14 cellular contexts compared by ENCODE assay signal in genomic region chr1:117696567-117696966, GRCh38.
DNase-seq lines count a peak whose midpoint lies in the region; ATAC-seq and TF ChIP-seq lines count a peak whose summit lies in the region.
"Had no signal": no experiment of that assay in that cellular context is flagged by ENCODE, and none has a peak within 500 bp of the region (broad histone marks: within the 10 kb centered on the region; RNA-seq: fewer than 3 reads in every experiment).

No MANE protein-coding gene starts in this region.

- H3K4me3 ChIP-seq in fibroblast of the aortic adventitia (ENCODE audit: low read depth, low read length), result no peak overlapping the region
- H3K4me3 ChIP-seq: cardiac muscle cell had no signal

- intact Hi-C loops in sciatic nerve (cut with DNase I), result no loop called here

- no peak for TF ChIP-seq CTCF in fibroblast of the aortic adventitia (IDR thresholded peaks at IDR 0.05; ENCODE audit: insufficient read depth, low read length)
- no peak for TF ChIP-seq CTCF in GM10248 (IDR thresholded peaks at IDR 0.05; ENCODE audit: control extremely low read depth, extremely low read depth, low read depth, missing control alignments)
- no peak for TF ChIP-seq CTCF in GM13977 (IDR thresholded peaks at IDR 0.05; ENCODE audit: extremely low read depth, insufficient read depth, missing control alignments)

- peak; percentile 24 for ATAC-seq in sciatic nerve
- no peak for ATAC-seq in activated CD4-positive, CD25-positive, alpha-beta regulatory T cell treated with anti-CD3 and anti-CD28 coated beads, Interleukin-2, amount 50 U/mL, for 24 hours
- ATAC-seq: activated T-helper 17 cell treated with anti-CD3 and anti-CD28 coated beads, Interleukin-2, amount 50 U/mL, for 72 hours had no signal

- CTCF ChIA-PET in GM10248 (lab: Yijun Ruan, JAX), result interaction anchor here (0.9 to 3.4 kb wide), 13 partner anchors 9 to 184 kb away, joined by 3 to 16 read pairs (median 4); no protein-coding TSS in a partner anchor

- POLR2A ChIA-PET in GM10248 (lab: Yijun Ruan, JAX), result no interaction called here

- DNase-seq in AG08395 (ENCODE audit: low spot score) (peak; percentile 35), amniotic epithelial cell (ENCODE audit: low read depth) (peak; percentile 61), fibroblast of the aortic adventitia (ENCODE audit: low read depth) (peak; percentile 95), sciatic nerve (ENCODE audit: low spot score) (no peak), GM10248 (ENCODE audit: extremely low spot score) (no peak), GM13977 (ENCODE audit: low spot score) (no peak)
- DNase-seq in activated effector memory CD4-positive, alpha-beta T cell treated with Interleukin-2 at 50 U/mL for 16 hours, result no peak
- DNase-seq: activated CD4-positive, alpha-beta T cell treated with anti-CD3 and anti-CD28 coated beads, Interleukin-2, amount 50 U/mL, for 4 hours; NCI-H1417 treated with DMSO at 0.1 percent for 48 hours; NCI-H524 treated with DMSO at 0.1 percent for 48 hours; stimulated activated CD4-positive, alpha-beta T cell treated with anti-CD3 and anti-CD28 coated beads, Interleukin-15, amount 100 ng/mL, for 24 hours had no signal

- in situ Hi-C loops in GM13977 (cut with MboI; ENCODE audit: low pct_unique_long_range_greater_than_20kb, low sequenced_read_pairs, unreplicated experiment), result no loop called here

Comparison
In these comparisons a context has a peak if more than half of its experiments do, and no peak if none do; other contexts are left out.
1. DNase-seq: peak in AG08395 (single experiment), amniotic epithelial cell (single experiment) and fibroblast of the aortic adventitia (single experiment); none in sciatic nerve (single experiment), GM10248 (single experiment), activated effector memory CD4-positive, alpha-beta T cell treated with Interleukin-2 at 50 U/mL for 16 hours (single experiment) and GM13977 (single experiment).